In the genomic region with DNA sequence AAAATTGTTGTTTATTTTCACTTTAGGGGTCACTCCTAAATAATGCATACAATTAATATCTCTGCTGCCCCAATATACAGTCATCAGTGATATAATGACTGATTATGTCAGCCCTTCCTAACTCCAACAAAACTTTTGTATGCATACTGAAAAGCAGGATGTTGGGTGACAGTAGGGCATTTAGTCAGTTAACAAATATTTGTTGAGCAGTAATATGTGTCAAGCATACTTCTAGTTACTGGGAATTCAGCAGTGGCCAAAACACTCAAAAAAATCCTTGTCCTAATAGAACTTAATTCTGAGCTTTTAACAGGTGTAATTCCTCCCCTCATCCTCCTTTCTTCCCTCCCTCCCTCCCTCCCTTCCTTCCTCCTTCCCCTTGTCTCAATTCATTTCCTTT, we compare ENCODE assay signal across 17 cellular contexts.
DNase-seq lines count a peak whose midpoint lies in the region; ATAC-seq and TF ChIP-seq lines count a peak whose summit lies in the region.
"Had no signal": no experiment of that assay in that cellular context is flagged by ENCODE, and none has a peak within 500 bp of the region (broad histone marks: within the 10 kb centered on the region; RNA-seq: fewer than 3 reads in every experiment).

No MANE protein-coding gene starts in this region.

- H3K9me3 ChIP-seq in lung (ENCODE audit: control insufficient read depth in 2 of 2, insufficient read depth in 1 of 2, low read length in 1 of 2): peaks cover 0 to 7% of the 10 kb centered on the region in 2 donors
- H3K9me3 ChIP-seq: A549; BLaER1 treated with 17β-estradiol and CSF1 and Interleukin-3, amounts not matched to agents 10 nM and 100 nM had no signal

- no peaks in the 10 kb centered on the region for H4K20me1 ChIP-seq in GM23338 (replicated peaks; ENCODE audit: insufficient read depth)
- H4K20me1 ChIP-seq: BLaER1 treated with 17β-estradiol and CSF1 and Interleukin-3, amounts not matched to agents 10 nM and 100 nM had no signal

- no peak overlapping the region for H3K27ac ChIP-seq in lung (ENCODE audit: low read depth in 1 of 2, low read length in 1 of 2)
- no peak overlapping the region for H3K27ac ChIP-seq in GM23338 (ENCODE audit: low read depth)
- H3K27ac ChIP-seq: A549; BLaER1 treated with 17β-estradiol and CSF1 and Interleukin-3, amounts not matched to agents 10 nM and 100 nM; PC-9 had no signal

- TF ChIP-seq CTCF in choroid plexus epithelial cell (conservative IDR thresholded peaks at IDR 0.05; ENCODE audit: low read depth, low read length) (no peak), lung (IDR thresholded peaks at IDR 0.05; ENCODE audit: control extremely low read depth, extremely low read depth) (no peak), GM23338 (conservative IDR thresholded peaks at IDR 0.05; ENCODE audit: low read depth in 2 of 2) (no peak), foreskin fibroblast (IDR thresholded peaks at IDR 0.05; ENCODE audit: low read depth, low read length) (no peak)

- no peak overlapping the region for H3K27ac Mint-ChIP-seq in GM23338
- H3K27ac Mint-ChIP-seq: CD8-positive, alpha-beta memory T cell had no signal

- H3K79me2 ChIP-seq in GM23338 (replicated peaks; ENCODE audit: insufficient read depth): no peaks in the 10 kb centered on the region

- H3K27me3 Mint-ChIP-seq in GM23338 (ENCODE audit: insufficient read depth, low read depth, poor library complexity): no peaks in the 10 kb centered on the region
- H3K27me3 Mint-ChIP-seq: CD8-positive, alpha-beta memory T cell had no signal

- H3K27me3 ChIP-seq in lung (ENCODE audit: control insufficient read depth, insufficient read depth): no peaks in the 10 kb centered on the region
- H3K27me3 ChIP-seq in GM23338 (ENCODE audit: insufficient read depth): no peaks in the 10 kb centered on the region
- H3K27me3 ChIP-seq: BLaER1 treated with 17β-estradiol and CSF1 and Interleukin-3, amounts not matched to agents 10 nM and 100 nM had no signal

- H3K9me3 Mint-ChIP-seq in GM23338: no peaks in the 10 kb centered on the region

- H3K36me3 ChIP-seq in lung (ENCODE audit: control insufficient read depth in 2 of 2, insufficient read depth in 2 of 2, low read length in 2 of 2) (no peaks in the 10 kb centered on the region), GM23338 (ENCODE audit: insufficient read depth) (no peaks in the 10 kb centered on the region)
- H3K36me3 ChIP-seq: BLaER1 treated with 17β-estradiol and CSF1 and Interleukin-3, amounts not matched to agents 10 nM and 100 nM had no signal

- H3F3A ChIP-seq in GM23338 (replicated peaks; ENCODE audit: low read depth): no peaks in the 10 kb centered on the region

- peaks cover 5% of the 10 kb centered on the region; the same call in 1 of the 2 replicates for H3K9me2 ChIP-seq in GM23338 (ENCODE audit: insufficient read depth)

- peaks cover 16% of the 10 kb centered on the region for H3K4me1 Mint-ChIP-seq in GM23338
- H3K4me1 Mint-ChIP-seq: CD8-positive, alpha-beta memory T cell had no signal

- ATAC-seq in lung (ENCODE audit: insufficient read depth, low FRiP score) (peak; percentile 35), GM21723 (IDR thresholded peaks at IDR 0.05; ENCODE audit: unreplicated experiment) (no peak), GM23338 (no peak)
- ATAC-seq: A549, K562 had no signal

- no peaks in the 10 kb centered on the region for H3K36me3 Mint-ChIP-seq in GM23338 (ENCODE audit: low read depth)
- H3K36me3 Mint-ChIP-seq: CD8-positive, alpha-beta memory T cell had no signal

- H3K4me1 ChIP-seq in lung (ENCODE audit: control insufficient read depth in 2 of 2, insufficient read depth in 2 of 2, low read length in 2 of 2) (no peaks in the 10 kb centered on the region), GM23338 (ENCODE audit: insufficient read depth) (peaks cover 7% of the 10 kb centered on the region; the same call in 1 of the 2 replicates)
- H3K4me1 ChIP-seq: A549; BLaER1 treated with 17β-estradiol and CSF1 and Interleukin-3, amounts not matched to agents 10 nM and 100 nM had no signal

- DNase-seq in DMS53 treated with DMSO at 0.1 percent for 48 hours (lab: John Stamatoyannopoulos, UW; ENCODE audit: unreplicated experiment): peak; percentile 11
- DNase-seq in NCI-H748 treated with DMSO at 0.1 percent for 48 hours (lab: John Stamatoyannopoulos, UW): peak; percentile 23
- DNase-seq in choroid plexus epithelial cell (ENCODE audit: low read depth): peak; percentile 23
- no peak for DNase-seq in lung (ENCODE audit: low spot score)
- no peak for DNase-seq in GM23338 (ENCODE audit: low spot score)
- DNase-seq in foreskin fibroblast: no peak
- DNase-seq: CD8-positive, alpha-beta memory T cell; HCEC 1CT; MV-4-11; NCI-H187 treated with DMSO at 0.1 percent for 48 hours; NCI-H345; NCI-H526 treated with DMSO at 0.1 percent for 48 hours had no signal

- no peak overlapping the region for H2AFZ ChIP-seq in GM23338
- H2AFZ ChIP-seq: PC-9 had no signal

- H3K4me3 ChIP-seq in choroid plexus epithelial cell (ENCODE audit: low read depth, low read length) (no peak overlapping the region), lung (no peak overlapping the region), GM23338 (no peak overlapping the region), foreskin fibroblast (ENCODE audit: low read depth in 1 of 2, low read length in 2 of 2) (no peak overlapping the region)
- H3K4me3 ChIP-seq: A549; BLaER1 treated with 17β-estradiol and CSF1 and Interleukin-3, amounts not matched to agents 10 nM and 100 nM; K562; PC-9 had no signal

- H3K4me3 Mint-ChIP-seq in GM23338: no peak overlapping the region
- H3K4me3 Mint-ChIP-seq: CD8-positive, alpha-beta memory T cell had no signal

- H3K4me2 ChIP-seq in GM23338: no peak overlapping the region
- H3K4me2 ChIP-seq: A549; BLaER1 treated with 17β-estradiol and CSF1 and Interleukin-3, amounts not matched to agents 10 nM and 100 nM; PC-9 had no signal

TF ChIP-seq in GM23338, 12 proteins besides CTCF, POLR2A, EP300 and RAD21:
- TF ChIP-seq NANOG (IDR thresholded peaks at IDR 0.05; ENCODE audit: borderline replicate concordance) (no peak), CREB1 (CRISPR knock-in tag; IDR thresholded peaks at IDR 0.05; ENCODE audit: low read depth) (no peak), EZH2 (IDR thresholded peaks at IDR 0.05; ENCODE audit: low read depth, unreplicated experiment) (no peak), ZNF331 (CRISPR knock-in tag; IDR thresholded peaks at IDR 0.05; ENCODE audit: low read depth) (no peak), ZNF114 (CRISPR knock-in tag; IDR thresholded peaks at IDR 0.05) (no peak), JUNB (IDR thresholded peaks at IDR 0.05; ENCODE audit: unreplicated experiment) (no peak)
- TF ChIP-seq, protein P1, sequence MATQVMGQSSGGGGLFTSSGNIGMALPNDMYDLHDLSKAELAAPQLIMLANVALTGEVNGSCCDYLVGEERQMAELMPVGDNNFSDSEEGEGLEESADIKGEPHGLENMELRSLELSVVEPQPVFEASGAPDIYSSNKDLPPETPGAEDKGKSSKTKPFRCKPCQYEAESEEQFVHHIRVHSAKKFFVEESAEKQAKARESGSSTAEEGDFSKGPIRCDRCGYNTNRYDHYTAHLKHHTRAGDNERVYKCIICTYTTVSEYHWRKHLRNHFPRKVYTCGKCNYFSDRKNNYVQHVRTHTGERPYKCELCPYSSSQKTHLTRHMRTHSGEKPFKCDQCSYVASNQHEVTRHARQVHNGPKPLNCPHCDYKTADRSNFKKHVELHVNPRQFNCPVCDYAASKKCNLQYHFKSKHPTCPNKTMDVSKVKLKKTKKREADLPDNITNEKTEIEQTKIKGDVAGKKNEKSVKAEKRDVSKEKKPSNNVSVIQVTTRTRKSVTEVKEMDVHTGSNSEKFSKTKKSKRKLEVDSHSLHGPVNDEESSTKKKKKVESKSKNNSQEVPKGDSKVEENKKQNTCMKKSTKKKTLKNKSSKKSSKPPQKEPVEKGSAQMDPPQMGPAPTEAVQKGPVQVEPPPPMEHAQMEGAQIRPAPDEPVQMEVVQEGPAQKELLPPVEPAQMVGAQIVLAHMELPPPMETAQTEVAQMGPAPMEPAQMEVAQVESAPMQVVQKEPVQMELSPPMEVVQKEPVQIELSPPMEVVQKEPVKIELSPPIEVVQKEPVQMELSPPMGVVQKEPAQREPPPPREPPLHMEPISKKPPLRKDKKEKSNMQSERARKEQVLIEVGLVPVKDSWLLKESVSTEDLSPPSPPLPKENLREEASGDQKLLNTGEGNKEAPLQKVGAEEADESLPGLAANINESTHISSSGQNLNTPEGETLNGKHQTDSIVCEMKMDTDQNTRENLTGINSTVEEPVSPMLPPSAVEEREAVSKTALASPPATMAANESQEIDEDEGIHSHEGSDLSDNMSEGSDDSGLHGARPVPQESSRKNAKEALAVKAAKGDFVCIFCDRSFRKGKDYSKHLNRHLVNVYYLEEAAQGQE (IDR thresholded peaks at IDR 0.05; ENCODE audit: unreplicated experiment): no peak

Comparison
In these comparisons a context has a peak if more than half of its experiments do, and no peak if none do; other contexts are left out.
1. DNase-seq: peak in DMS53 treated with DMSO at 0.1 percent for 48 hours (single experiment), NCI-H748 treated with DMSO at 0.1 percent for 48 hours (single experiment) and choroid plexus epithelial cell (single experiment); none in lung (single experiment), GM23338 (single experiment) and foreskin fibroblast (0 of 2).